In the genomic region with DNA sequence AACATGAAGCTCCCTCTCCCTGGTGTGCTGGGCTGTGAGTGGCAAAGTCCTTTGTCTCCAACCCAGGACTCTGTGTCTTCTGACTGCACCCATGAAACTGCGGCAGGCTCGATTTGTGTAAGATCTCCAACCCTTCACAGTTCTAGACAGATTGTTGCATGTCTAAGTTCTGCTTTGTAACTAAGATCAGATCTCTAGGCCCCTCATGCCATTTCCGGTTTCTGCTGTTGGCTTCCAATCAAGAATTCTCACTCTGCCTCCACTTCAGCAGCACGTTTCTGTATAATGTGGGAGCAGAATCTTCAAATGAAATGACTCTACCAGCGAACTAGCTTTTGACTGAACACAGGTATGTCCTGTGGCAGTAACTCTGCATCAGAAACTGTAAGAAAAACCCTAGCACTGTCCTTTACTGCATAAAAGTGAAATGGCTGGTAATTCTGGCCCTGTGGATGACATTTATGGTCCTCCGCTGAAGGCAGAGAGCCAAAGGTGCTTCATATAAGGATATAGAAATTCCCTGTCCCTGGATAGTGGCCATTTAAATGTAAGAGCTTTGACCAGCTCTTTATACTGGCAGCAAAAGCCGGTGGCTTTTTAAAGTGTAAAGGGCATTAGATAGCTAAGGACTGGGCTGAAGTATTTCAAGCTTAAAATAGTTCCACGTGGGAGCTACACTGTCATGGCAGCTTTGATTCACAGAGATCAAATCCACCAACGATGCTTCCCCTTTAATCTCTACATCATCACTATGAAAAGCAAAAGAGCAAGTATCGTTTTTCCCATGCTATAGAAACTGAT, we compare ENCODE assay signal across 14 cellular contexts.
A peak's percentile ranks its signal among the peaks of the same experiment; 100 is the strongest.
DNase-seq lines count a peak whose midpoint lies in the region; ATAC-seq, FAIRE-seq and TF ChIP-seq lines count a peak whose summit lies in the region.
"Had no signal": no experiment of that assay in that cellular context is flagged by ENCODE, and none has a peak within 500 bp of the region (broad histone marks: within the 10 kb centered on the region; RNA-seq: fewer than 3 reads in every experiment).

No MANE protein-coding gene starts in this region.

- ATAC-seq in stimulated activated naive CD8-positive, alpha-beta T cell treated with anti-CD3 and anti-CD28 coated beads, Interleukin-15, amount 100 ng/mL, for 72 hours, result no peak

- H3K27ac Mint-ChIP-seq in neural progenitor cell, result no peak overlapping the region
- H3K27ac Mint-ChIP-seq in stimulated activated naive CD8-positive, alpha-beta T cell treated with anti-CD3 and anti-CD28 coated beads, Interleukin-15, amount 100 ng/mL, for 72 hours, result no peak overlapping the region

- FAIRE-seq in frontal cortex (lab: Jason Lieb, UNC), result no peak

- H3K9ac ChIP-seq in fibroblast of lung (ENCODE audit: insufficient read depth, low read length), result no peak overlapping the region
- no peak overlapping the region for H3K9ac ChIP-seq in neural progenitor cell
- H3K9ac ChIP-seq: BLaER1, GM23248 had no signal

- no peaks in the 10 kb centered on the region for H3F3A ChIP-seq in neural progenitor cell (ENCODE audit: low read depth)

- H3K4me2 ChIP-seq in fibroblast of lung (ENCODE audit: extremely low read depth, insufficient read depth, low read length), result no peak overlapping the region
- H3K4me2 ChIP-seq in neural progenitor cell, result no peak overlapping the region
- H3K4me2 ChIP-seq: BLaER1 had no signal

- H3K4me1 ChIP-seq in fibroblast of lung (ENCODE audit: control insufficient read depth, extremely low read depth, insufficient read depth, low read length) (no peaks in the 10 kb centered on the region), neural progenitor cell (peaks cover 19% of the 10 kb centered on the region)
- H3K4me1 ChIP-seq: BLaER1, SJSA1 had no signal

- no peak overlapping the region for H3K4me3 Mint-ChIP-seq in neural progenitor cell
- no peak overlapping the region for H3K4me3 Mint-ChIP-seq in stimulated activated naive CD8-positive, alpha-beta T cell treated with anti-CD3 and anti-CD28 coated beads, Interleukin-15, amount 100 ng/mL, for 72 hours

- no peaks in the 10 kb centered on the region for H3K27me3 ChIP-seq in fibroblast of lung (ENCODE audit: control insufficient read depth, insufficient read depth, low read length)
- H3K27me3 ChIP-seq in neural progenitor cell, result no peaks in the 10 kb centered on the region
- H3K27me3 ChIP-seq: BLaER1, SJSA1 had no signal

- H2AFZ ChIP-seq in fibroblast of lung (ENCODE audit: low read length) (peak overlapping the region; percentile 49), neural progenitor cell (replicated peaks) (peak overlapping the region; percentile 85)
- H2AFZ ChIP-seq: GM23248 had no signal

- no peak overlapping the region for H3K4me3 ChIP-seq in LNCaP clone FGC (ENCODE audit: low read depth, low read length)
- H3K4me3 ChIP-seq in fibroblast of lung (replicated peaks in 1 of 4; ENCODE audit: control extremely low read depth in 1 of 4, insufficient read depth in 1 of 4, low read depth in 3 of 4, low read length in 4 of 4), result no peak overlapping the region
- H3K4me3 ChIP-seq in neural progenitor cell, result no peak overlapping the region
- H3K4me3 ChIP-seq: BLaER1, GM23248, SJSA1 had no signal

- TF ChIP-seq CTCF in LNCaP clone FGC (IDR thresholded peaks at IDR 0.05; ENCODE audit: control insufficient read depth, extremely low read depth, insufficient read depth) (no peak), fibroblast of lung (conservative IDR thresholded peaks at IDR 0.05 in 1 of 2, IDR thresholded peaks at IDR 0.05 in 1 of 2; ENCODE audit: low read depth in 1 of 2, low read length in 2 of 2) (no peak), neural progenitor cell (IDR thresholded peaks at IDR 0.05) (no peak)

- peaks cover 14% of the 10 kb centered on the region for H3K4me1 Mint-ChIP-seq in neural progenitor cell
- H3K4me1 Mint-ChIP-seq in stimulated activated naive CD8-positive, alpha-beta T cell treated with anti-CD3 and anti-CD28 coated beads, Interleukin-15, amount 100 ng/mL, for 72 hours, result no peaks in the 10 kb centered on the region

- peaks cover 3% of the 10 kb centered on the region for H3K9me3 Mint-ChIP-seq in neural progenitor cell
- peaks cover 5 to 10% of the 10 kb centered on the region in 2 donors for H3K9me3 Mint-ChIP-seq in stimulated activated naive CD8-positive, alpha-beta T cell treated with anti-CD3 and anti-CD28 coated beads, Interleukin-15, amount 100 ng/mL, for 72 hours

- H3K9me3 ChIP-seq in fibroblast of lung (ENCODE audit: control insufficient read depth, insufficient read depth, low read depth, low read length), result no peaks in the 10 kb centered on the region
- H3K9me3 ChIP-seq in neural progenitor cell (ENCODE audit: low read depth), result no peaks in the 10 kb centered on the region
- H3K9me3 ChIP-seq: BLaER1, SJSA1 had no signal

- H3K36me3 ChIP-seq in fibroblast of lung (ENCODE audit: control insufficient read depth, insufficient read depth, low read length), result no peaks in the 10 kb centered on the region
- H3K36me3 ChIP-seq in neural progenitor cell, result no peaks in the 10 kb centered on the region
- H3K36me3 ChIP-seq: BLaER1, SJSA1 had no signal

- H3K27ac ChIP-seq in fibroblast of lung (ENCODE audit: insufficient read depth, low read length) (no peak overlapping the region), neural progenitor cell (no peak overlapping the region)
- H3K27ac ChIP-seq: BLaER1, GM23248, SJSA1 had no signal

- H4K20me1 ChIP-seq in fibroblast of lung (ENCODE audit: control insufficient read depth, extremely low read depth, insufficient read depth, low read length), result no peaks in the 10 kb centered on the region
- no peaks in the 10 kb centered on the region for H4K20me1 ChIP-seq in neural progenitor cell (ENCODE audit: low read depth)
- H4K20me1 ChIP-seq: BLaER1 had no signal

- H3K79me2 ChIP-seq in fibroblast of lung (ENCODE audit: control insufficient read depth, insufficient read depth, low read length) (no peaks in the 10 kb centered on the region), neural progenitor cell (ENCODE audit: low read depth) (no peaks in the 10 kb centered on the region)

- H3K36me3 Mint-ChIP-seq in neural progenitor cell, result peaks cover 2% of the 10 kb centered on the region

- no peaks in the 10 kb centered on the region for H3K27me3 Mint-ChIP-seq in neural progenitor cell (ENCODE audit: insufficient read depth, low read depth)
- H3K27me3 Mint-ChIP-seq in stimulated activated naive CD8-positive, alpha-beta T cell treated with anti-CD3 and anti-CD28 coated beads, Interleukin-15, amount 100 ng/mL, for 72 hours, result no peaks in the 10 kb centered on the region

- peak; percentile 31 for DNase-seq in LNCaP clone FGC (ENCODE audit: low read depth)
- DNase-seq in RPMI8226, result peak; percentile 65
- DNase-seq in fibroblast of lung (ENCODE audit: low read depth in 2 of 2), result no peak
- no peak for DNase-seq in neural progenitor cell (ENCODE audit: low spot score)
- no peak for DNase-seq in stimulated activated naive CD8-positive, alpha-beta T cell treated with anti-CD3 and anti-CD28 coated beads, Interleukin-15, amount 100 ng/mL, for 72 hours
- DNase-seq in frontal cortex (ENCODE audit: low spot score in 2 of 2), result no peak
- no peak for DNase-seq in Ammon's horn (ENCODE audit: low spot score)
- DNase-seq: GM23248, NCI-H1105, NCI-H1694 treated with DMSO at 0.1 percent for 48 hours, NCI-H2171, NCI-H774 had no signal

Comparison
In these comparisons a context has a peak if more than half of its experiments do, and no peak if none do; other contexts are left out.
1. DNase-seq: peak in LNCaP clone FGC (single experiment) and RPMI8226 (single experiment); none in fibroblast of lung (0 of 2), neural progenitor cell (single experiment), stimulated activated naive CD8-positive, alpha-beta T cell treated with anti-CD3 and anti-CD28 coated beads, Interleukin-15, amount 100 ng/mL, for 72 hours (0 of 2), frontal cortex (0 of 2) and Ammon's horn (single experiment).